1 cellular context compared by ENCODE assay signal in genomic region chr2:176002684-176003225, GRCh38.
TF ChIP-seq lines count a peak whose summit lies in the region.

No MANE protein-coding gene starts in this region.

TF ChIP-seq in K562, 482 proteins besides CTCF, POLR2A, EP300 and RAD21 (continued from another document and continues in another):
- TF ChIP-seq ZBTB40 (IDR thresholded peaks at IDR 0.05) (0 out of 2 replicates have a peak, but pooled peaks have one; percentile 37), ZBTB40 (CRISPR knock-in tag; IDR thresholded peaks at IDR 0.05) (no peak), ELF1 (tag; IDR thresholded peaks at IDR 0.05) (no peak), ZNF318 (IDR thresholded peaks at IDR 0.05; ENCODE audit: borderline replicate concordance in 1 of 2, low read depth in 1 of 2) (0 out of 4 replicates have a peak, but pooled peaks of 1 of the 2 experiments have one; percentile 40), FOSL1 (tag; conservative IDR thresholded peaks at IDR 0.05) (0 out of 2 replicates have a peak, but pooled peaks have one; percentile 34), ZNF584 (CRISPR knock-in tag; IDR thresholded peaks at IDR 0.05; ENCODE audit: low read depth) (peak; percentile 64; the same call in 1 of the 2 replicates), ERF (CRISPR knock-in tag; IDR thresholded peaks at IDR 0.05) (peak; percentile 11; the same call in 1 of the 2 replicates), MEIS2 (IDR thresholded peaks at IDR 0.05; ENCODE audit: partially characterized antibody) (peak; percentile 64), NCOA1 (IDR thresholded peaks at IDR 0.05; ENCODE audit: low read depth) (peak; percentile 80), HDGF (IDR thresholded peaks at IDR 0.05) (0 out of 2 replicates have a peak, but pooled peaks have one; percentile 40), NCOA6 (IDR thresholded peaks at IDR 0.05) (no peak), ATF7 (IDR thresholded peaks at IDR 0.05) (peak; percentile 88), MAFG (tag; conservative IDR thresholded peaks at IDR 0.05) (0 out of 2 replicates have a peak, but pooled peaks have one; percentile 12), MLX (CRISPR knock-in tag; conservative IDR thresholded peaks at IDR 0.05) (no peak), FOXA3 (CRISPR knock-in tag; conservative IDR thresholded peaks at IDR 0.05 in 1 of 2, IDR thresholded peaks at IDR 0.05 in 1 of 2) (0 out of 4 replicates have a peak, but pooled peaks of 1 of the 2 experiments have one; percentile 11), TCF7L2 (IDR thresholded peaks at IDR 0.05; ENCODE audit: low read depth, low read length) (no peak), CTBP1 (IDR thresholded peaks at IDR 0.05; ENCODE audit: borderline replicate concordance) (peak; percentile 4; the same call in 1 of the 2 replicates), POLR3A (IDR thresholded peaks at IDR 0.05; ENCODE audit: borderline replicate concordance, extremely low read depth, insufficient read depth, insufficient read length) (no peak), ZNF512 (tag; IDR thresholded peaks at IDR 0.05) (no peak), TARDBP (IDR thresholded peaks at IDR 0.05) (peak; percentile 77; the same call in 1 of the 2 replicates), BRD9 (IDR thresholded peaks at IDR 0.05; ENCODE audit: low read depth, partially characterized antibody) (peak; percentile 65), ATF3 (IDR thresholded peaks at IDR 0.05) (peak; percentile 92), ATF3 (CRISPR knock-in tag; conservative IDR thresholded peaks at IDR 0.05) (0 out of 2 replicates have a peak, but pooled peaks have one; percentile 43), ZBTB33 (CRISPR knock-in tag; IDR thresholded peaks at IDR 0.05) (0 out of 2 replicates have a peak, but pooled peaks have one; percentile 1), ZBTB17 (CRISPR knock-in tag; IDR thresholded peaks at IDR 0.05) (no peak), HNRNPL (IDR thresholded peaks at IDR 0.05; ENCODE audit: low read depth, low read length) (no peak), PKNOX1 (IDR thresholded peaks at IDR 0.05) (peak; percentile 91), XRCC5 (IDR thresholded peaks at IDR 0.05; ENCODE audit: low read depth, low read length) (no peak), PTRF (tag; IDR thresholded peaks at IDR 0.05) (no peak), ELK1 (CRISPR knock-in tag; IDR thresholded peaks at IDR 0.05) (no peak)
